In genomic region chr10:86944907-86945306, GRCh38 we compare ENCODE assay signal across 29 cellular contexts. TPM values are rescaled to one million over a fixed set of nuclear protein-coding genes. Genes with fewer than 3 reads are reported as not detected.
DNase-seq lines count a peak whose midpoint lies in the region; ATAC-seq and TF ChIP-seq lines count a peak whose summit lies in the region.
"Had no signal": no experiment of that assay in that cellular context is flagged by ENCODE, and none has a peak within 500 bp of the region (broad histone marks: within the 10 kb centered on the region; RNA-seq: fewer than 3 reads in every experiment).

No MANE protein-coding gene starts in this region.

- no peak for TF ChIP-seq CTCF in sigmoid colon (IDR thresholded peaks at IDR 0.05)

- H3K27ac ChIP-seq in KOPT-K1 (ENCODE audit: low read depth, low read length, poor library complexity, severe bottlenecking) (peak overlapping the region; percentile 24), epithelial cell of prostate (peak overlapping the region; percentile 14), sigmoid colon (peak overlapping the region in 1 of 4 donors; percentile 5)
- H3K27ac ChIP-seq: gastroesophageal sphincter, neutrophil, upper lobe of left lung had no signal

- ATAC-seq in HG03442 (IDR thresholded peaks at IDR 0.05; ENCODE audit: unreplicated experiment) (no peak), HG02759 (IDR thresholded peaks at IDR 0.05; ENCODE audit: unreplicated experiment) (no peak)
- ATAC-seq: activated CD8-positive, alpha-beta T cell treated with anti-CD3 and anti-CD28 coated beads, Interleukin-2, amount 10 ng/mL, durations not matched to agents 7 days and 5 days; gastroesophageal sphincter had no signal

- no peak overlapping the region for H3K4me3 ChIP-seq in sigmoid colon
- H3K4me3 ChIP-seq: gastroesophageal sphincter, upper lobe of left lung had no signal

- H3K36me3 ChIP-seq in KOPT-K1 (ENCODE audit: insufficient read depth, low read length) (no peaks in the 10 kb centered on the region), sigmoid colon (no peaks in the 10 kb centered on the region)
- H3K36me3 ChIP-seq: neutrophil had no signal

- intact Hi-C loops in activated CD4-positive, alpha-beta memory T cell treated with anti-CD3 and anti-CD28 coated beads for 36 hours (cut with micrococcal nuclease): no loop called here
- intact Hi-C loops in sigmoid colon (cut with DNase I): no loop called here

- H3K36me3 Mint-ChIP-seq in activated CD4-positive, alpha-beta memory T cell treated with anti-CD3 and anti-CD28 coated beads, Interleukin-2, amount 10 ng/mL, durations not matched to agents 7 days and 5 days (ENCODE audit: low read depth): no peaks in the 10 kb centered on the region
- no peaks in the 10 kb centered on the region for H3K36me3 Mint-ChIP-seq in activated CD4-positive, alpha-beta memory T cell treated with anti-CD3 and anti-CD28 coated beads for 36 hours
- H3K36me3 Mint-ChIP-seq in activated T-cell treated with anti-CD3 and anti-CD28 coated beads, Interleukin-2, amount 50 U/mL, for 24 hours (ENCODE audit: low read depth): no peaks in the 10 kb centered on the region
- H3K36me3 Mint-ChIP-seq: brain, CD14-positive monocyte, memory B cell had no signal

- peaks cover 0 to 24% (median 17%) of the 10 kb centered on the region in 4 donors for H3K4me1 ChIP-seq in sigmoid colon
- H3K4me1 ChIP-seq: Caco-2 had no signal

- no peak overlapping the region for H3K4me3 Mint-ChIP-seq in activated CD4-positive, alpha-beta memory T cell treated with anti-CD3 and anti-CD28 coated beads, Interleukin-2, amount 10 ng/mL, durations not matched to agents 7 days and 5 days
- no peak overlapping the region for H3K4me3 Mint-ChIP-seq in activated CD4-positive, alpha-beta memory T cell treated with anti-CD3 and anti-CD28 coated beads for 36 hours
- H3K4me3 Mint-ChIP-seq in activated T-cell treated with anti-CD3 and anti-CD28 coated beads, Interleukin-2, amount 50 U/mL, for 24 hours: no peak overlapping the region
- H3K4me3 Mint-ChIP-seq: activated CD8-positive, alpha-beta T cell treated with anti-CD3 and anti-CD28 coated beads, Interleukin-2, amount 10 ng/mL, durations not matched to agents 7 days and 5 days; brain; CD14-positive monocyte; memory B cell had no signal

- CTCF ChIA-PET in activated CD4-positive, alpha-beta memory T cell treated with anti-CD3 and anti-CD28 coated beads, Interleukin-2, amount 10 ng/mL, durations not matched to agents 7 days and 5 days (lab: Charles Lee): no interaction called here
- CTCF ChIA-PET in activated CD4-positive, alpha-beta memory T cell treated with anti-CD3 and anti-CD28 coated beads for 36 hours (lab: Charles Lee): interaction anchor here (1.4 kb wide), 1 partner anchor 15 kb away, joined by 3 read pairs; no protein-coding TSS in a partner anchor

- no peak for TF ChIP-seq EP300 in sigmoid colon (IDR thresholded peaks at IDR 0.05)

- no peak for TF ChIP-seq POLR2A in sigmoid colon (IDR thresholded peaks at IDR 0.05)

- POLR2A ChIA-PET in activated CD4-positive, alpha-beta memory T cell treated with anti-CD3 and anti-CD28 coated beads, Interleukin-2, amount 10 ng/mL, durations not matched to agents 7 days and 5 days (lab: Charles Lee): interaction anchor here (1.2 to 1.9 kb wide), 2 partner anchors 22 to 151 kb away, joined by 3 to 5 read pairs; no protein-coding TSS in a partner anchor
- POLR2A ChIA-PET in activated CD4-positive, alpha-beta memory T cell treated with anti-CD3 and anti-CD28 coated beads for 36 hours (lab: Charles Lee): no interaction called here

- H3K27ac Mint-ChIP-seq in activated CD4-positive, alpha-beta memory T cell treated with anti-CD3 and anti-CD28 coated beads, Interleukin-2, amount 10 ng/mL, durations not matched to agents 7 days and 5 days: no peak overlapping the region
- H3K27ac Mint-ChIP-seq in activated CD4-positive, alpha-beta memory T cell treated with anti-CD3 and anti-CD28 coated beads for 36 hours: no peak overlapping the region
- H3K27ac Mint-ChIP-seq in activated T-cell treated with anti-CD3 and anti-CD28 coated beads, Interleukin-2, amount 50 U/mL, for 24 hours: no peak overlapping the region
- H3K27ac Mint-ChIP-seq: activated CD8-positive, alpha-beta T cell treated with anti-CD3 and anti-CD28 coated beads, Interleukin-2, amount 10 ng/mL, durations not matched to agents 7 days and 5 days; memory B cell; progenitor cell of endocrine pancreas had no signal

- H3K27me3 Mint-ChIP-seq in activated CD4-positive, alpha-beta memory T cell treated with anti-CD3 and anti-CD28 coated beads, Interleukin-2, amount 10 ng/mL, durations not matched to agents 7 days and 5 days: peaks cover 5% of the 10 kb centered on the region
- H3K27me3 Mint-ChIP-seq in activated CD4-positive, alpha-beta memory T cell treated with anti-CD3 and anti-CD28 coated beads for 36 hours: no peaks in the 10 kb centered on the region
- H3K27me3 Mint-ChIP-seq in activated T-cell treated with anti-CD3 and anti-CD28 coated beads, Interleukin-2, amount 50 U/mL, for 24 hours: peaks cover 5% of the 10 kb centered on the region
- H3K27me3 Mint-ChIP-seq: brain had no signal

- 96% methylated on average over 3 of the region's 3 CpGs for WGBS in sigmoid colon, 2 donors

- H3K9me3 ChIP-seq in KOPT-K1 (ENCODE audit: insufficient read depth, low read length, poor library complexity, severe bottlenecking) (no peaks in the 10 kb centered on the region), sigmoid colon (no peaks in the 10 kb centered on the region)
- H3K9me3 ChIP-seq: Caco-2, gastroesophageal sphincter, neutrophil, upper lobe of left lung had no signal

- H3K27me3 ChIP-seq in sigmoid colon: peaks cover 0 to 16% (median 0%) of the 10 kb centered on the region in 3 donors
- H3K27me3 ChIP-seq: upper lobe of left lung had no signal

- H3K4me1 Mint-ChIP-seq in activated CD4-positive, alpha-beta memory T cell treated with anti-CD3 and anti-CD28 coated beads, Interleukin-2, amount 10 ng/mL, durations not matched to agents 7 days and 5 days: peaks cover 28% of the 10 kb centered on the region
- no peaks in the 10 kb centered on the region for H3K4me1 Mint-ChIP-seq in activated CD4-positive, alpha-beta memory T cell treated with anti-CD3 and anti-CD28 coated beads for 36 hours (ENCODE audit: low read depth)
- peaks cover 5% of the 10 kb centered on the region for H3K4me1 Mint-ChIP-seq in activated T-cell treated with anti-CD3 and anti-CD28 coated beads, Interleukin-2, amount 50 U/mL, for 24 hours (ENCODE audit: low read depth)
- H3K4me1 Mint-ChIP-seq: CD14-positive monocyte, memory B cell had no signal

- DNase-seq in activated CD4-positive, alpha-beta memory T cell treated with anti-CD3 and anti-CD28 coated beads, Interleukin-2, amount 10 ng/mL, durations not matched to agents 7 days and 5 days: peak; percentile 14
- DNase-seq in activated CD4-positive, alpha-beta memory T cell treated with anti-CD3 and anti-CD28 coated beads for 36 hours: no peak
- DNase-seq in epithelial cell of prostate (ENCODE audit: low read depth, low spot score): no peak
- peak; percentile 38 for DNase-seq in sigmoid colon
- DNase-seq in activated T-cell treated with anti-CD3 and anti-CD28 coated beads, Interleukin-2, amount 50 U/mL, for 24 hours: no peak
- DNase-seq: 8988T; activated CD8-positive, alpha-beta T cell treated with anti-CD3 and anti-CD28 coated beads, Interleukin-2, amount 10 ng/mL, durations not matched to agents 7 days and 5 days; activated naive CD4-positive, alpha-beta T cell; activated T-cell treated with anti-CD3 and anti-CD28 coated beads, Interleukin-2, amount 50 U/mL, for 1 hour; cerebellar nuclear complex; Karpas-422; NCI-H1930; NCI-H510A treated with DMSO at 0.1 percent for 48 hours; stimulated activated CD4-positive, alpha-beta T cell treated with anti-CD3 and anti-CD28 coated beads, Interleukin-4, amount 100 ng/mL, for 1 hour had no signal

- H3K9me3 Mint-ChIP-seq in activated CD4-positive, alpha-beta memory T cell treated with anti-CD3 and anti-CD28 coated beads, Interleukin-2, amount 10 ng/mL, durations not matched to agents 7 days and 5 days: no peaks in the 10 kb centered on the region
- H3K9me3 Mint-ChIP-seq in activated CD4-positive, alpha-beta memory T cell treated with anti-CD3 and anti-CD28 coated beads for 36 hours: no peaks in the 10 kb centered on the region
- H3K9me3 Mint-ChIP-seq in activated T-cell treated with anti-CD3 and anti-CD28 coated beads, Interleukin-2, amount 50 U/mL, for 24 hours: no peaks in the 10 kb centered on the region
- H3K9me3 Mint-ChIP-seq: memory B cell had no signal

RNA-seq across cellular contexts. Expression of gene MMRN2, which starts 12.5 kb away (rescaled TPM):
- not detected for total RNA-seq in activated CD4-positive, alpha-beta memory T cell treated with anti-CD3 and anti-CD28 coated beads, Interleukin-2, amount 10 ng/mL, durations not matched to agents 7 days and 5 days
- not detected for total RNA-seq in activated CD4-positive, alpha-beta memory T cell treated with anti-CD3 and anti-CD28 coated beads for 36 hours
- total RNA-seq in sigmoid colon: 10 to 100 TPM in 3 of 4 donors, 1 to 10 TPM in 1; 8.6 to 23.3 (median 14.1) TPM
- 1 to 10 TPM in 2 of 3 donors, under 1 TPM in 1; 0.92 to 6.5 (median 1.8) TPM for polyA plus RNA-seq in sigmoid colon
- total RNA-seq: activated CD8-positive, alpha-beta T cell treated with anti-CD3 and anti-CD28 coated beads, Interleukin-2, amount 10 ng/mL, durations not matched to agents 7 days and 5 days; T-helper 2 cell treated with Interferon-gamma antibody and Interleukin-4, amounts not matched to agents 100 ng/mL and 5 ng/mL, for 36 hours had no signal
- polyA plus RNA-seq: HepG2 had no signal

RNA-seq across cellular contexts. Expression of gene SNCG, which starts 13.5 kb away (rescaled TPM):
- not detected for total RNA-seq in activated CD4-positive, alpha-beta memory T cell treated with anti-CD3 and anti-CD28 coated beads, Interleukin-2, amount 10 ng/mL, durations not matched to agents 7 days and 5 days
- not detected for total RNA-seq in activated CD4-positive, alpha-beta memory T cell treated with anti-CD3 and anti-CD28 coated beads for 36 hours
- 10 to 100 TPM; 24.2 to 55.0 (median 38.4) TPM for total RNA-seq in sigmoid colon
- 10 to 100 TPM in 2 of 3 donors, 1 to 10 TPM in 1; 4.6 to 24.0 (median 11.4) TPM for polyA plus RNA-seq in sigmoid colon
- total RNA-seq: activated CD8-positive, alpha-beta T cell treated with anti-CD3 and anti-CD28 coated beads, Interleukin-2, amount 10 ng/mL, durations not matched to agents 7 days and 5 days; myocyte; T-helper 2 cell treated with Interferon-gamma antibody and Interleukin-4, amounts not matched to agents 100 ng/mL and 5 ng/mL, for 36 hours had no signal
- polyA plus RNA-seq: CD14-positive monocyte had no signal

RNA-seq across cellular contexts. Expression of gene ADIRF, which starts 23.4 kb away (rescaled TPM):
- total RNA-seq in activated CD4-positive, alpha-beta memory T cell treated with anti-CD3 and anti-CD28 coated beads, Interleukin-2, amount 10 ng/mL, durations not matched to agents 7 days and 5 days: not detected
- total RNA-seq in activated CD4-positive, alpha-beta memory T cell treated with anti-CD3 and anti-CD28 coated beads for 36 hours: not detected
- 10 to 100 TPM; 45.3 to 98.1 (median 67.1) TPM for total RNA-seq in sigmoid colon
- 100 to 1,000 TPM; 112 to 157 (median 118) TPM for polyA plus RNA-seq in sigmoid colon
- total RNA-seq: activated CD8-positive, alpha-beta T cell treated with anti-CD3 and anti-CD28 coated beads, Interleukin-2, amount 10 ng/mL, durations not matched to agents 7 days and 5 days; Caco-2; G401; progenitor cell of endocrine pancreas; T-helper 2 cell treated with Interferon-gamma antibody and Interleukin-4, amounts not matched to agents 100 ng/mL and 5 ng/mL, for 36 hours had no signal
- polyA plus RNA-seq: CD14-positive monocyte had no signal

Comparison
In these comparisons a context has a peak if more than half of its experiments do, and no peak if none do; other contexts are left out.
1. DNase-seq: peak in activated CD4-positive, alpha-beta memory T cell treated with anti-CD3 and anti-CD28 coated beads, Interleukin-2, amount 10 ng/mL, durations not matched to agents 7 days and 5 days (single experiment) and sigmoid colon (single experiment); none in activated CD4-positive, alpha-beta memory T cell treated with anti-CD3 and anti-CD28 coated beads for 36 hours (single experiment), epithelial cell of prostate (single experiment) and activated T-cell treated with anti-CD3 and anti-CD28 coated beads, Interleukin-2, amount 50 U/mL, for 24 hours (single experiment).
2. RNA of gene MMRN2, which starts 12.5 kb away (total RNA-seq): 8.6 to 23.3 TPM in sigmoid colon; not detected in activated CD4-positive, alpha-beta memory T cell treated with anti-CD3 and anti-CD28 coated beads, Interleukin-2, amount 10 ng/mL, durations not matched to agents 7 days and 5 days and not detected in activated CD4-positive, alpha-beta memory T cell treated with anti-CD3 and anti-CD28 coated beads for 36 hours; every median in the first group is over 4 times any median in the second.
3. RNA of gene SNCG, which starts 13.5 kb away (total RNA-seq): 24.2 to 55.0 TPM in sigmoid colon; not detected in activated CD4-positive, alpha-beta memory T cell treated with anti-CD3 and anti-CD28 coated beads for 36 hours and not detected in activated CD4-positive, alpha-beta memory T cell treated with anti-CD3 and anti-CD28 coated beads, Interleukin-2, amount 10 ng/mL, durations not matched to agents 7 days and 5 days; every median in the first group is over 10 times any median in the second.
4. RNA of gene ADIRF, which starts 23.4 kb away (total RNA-seq): 45.3 to 98.1 TPM in sigmoid colon; not detected in activated CD4-positive, alpha-beta memory T cell treated with anti-CD3 and anti-CD28 coated beads for 36 hours and not detected in activated CD4-positive, alpha-beta memory T cell treated with anti-CD3 and anti-CD28 coated beads, Interleukin-2, amount 10 ng/mL, durations not matched to agents 7 days and 5 days; every median in the first group is over 10 times any median in the second.